9 cellular contexts compared by ENCODE assay signal in the genomic region with DNA sequence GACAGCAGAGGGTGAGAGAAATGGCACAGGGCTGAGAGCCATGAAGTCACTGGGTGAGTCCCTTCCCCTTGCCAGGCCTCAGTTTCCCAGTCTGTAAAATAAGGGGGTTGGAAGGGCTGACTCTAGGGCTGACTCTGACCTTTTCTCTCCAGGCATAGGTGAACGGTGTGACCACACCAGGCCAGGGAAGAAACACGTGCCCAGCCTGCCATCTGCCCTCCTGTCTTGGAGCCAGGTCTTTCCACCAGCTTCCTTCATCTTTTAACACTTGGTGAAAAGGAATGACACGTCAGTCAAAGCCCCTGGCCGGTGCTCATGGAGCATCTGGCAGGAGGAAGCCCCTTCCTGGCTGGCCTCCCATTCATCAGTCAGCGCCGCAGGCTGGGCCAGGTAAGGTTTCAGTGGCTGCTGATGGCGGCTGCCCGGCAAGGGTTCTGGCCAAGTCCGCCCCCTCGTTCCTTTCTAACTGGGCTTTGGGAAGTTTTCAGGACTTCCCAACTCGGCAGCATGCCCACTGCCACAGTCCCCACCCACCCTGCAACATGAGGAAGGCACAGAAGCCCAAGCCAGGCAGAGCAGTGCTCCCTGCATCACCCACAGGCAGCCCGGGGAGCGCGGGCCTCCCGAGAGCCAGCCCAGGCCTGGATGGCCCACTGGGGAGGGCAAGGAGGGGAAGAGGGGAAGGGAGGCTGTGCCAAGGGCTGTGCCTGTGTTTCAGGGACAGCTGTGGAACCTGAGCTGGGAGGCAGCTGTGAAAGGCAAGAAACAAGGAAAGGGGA.
DNase-seq lines count a peak whose midpoint lies in the region; ATAC-seq, FAIRE-seq and TF ChIP-seq lines count a peak whose summit lies in the region.
"Had no signal": no experiment of that assay in that cellular context is flagged by ENCODE, and none has a peak within 500 bp of the region (broad histone marks: within the 10 kb centered on the region; RNA-seq: fewer than 3 reads in every experiment).

No MANE protein-coding gene starts in this region.

- no TSS peak for BruUV-seq in MCF 10A (replicated peaks; lab: Mats Ljungman, UMichigan)

- H3K27ac ChIP-seq in keratinocyte (ENCODE audit: control insufficient read depth, insufficient read depth, low read length) = no peak overlapping the region
- H3K27ac ChIP-seq in stomach smooth muscle (ENCODE audit: low read length) = peak overlapping the region; percentile 90
- H3K27ac ChIP-seq in foreskin keratinocyte = no peak overlapping the region

- H3K27me3 ChIP-seq in keratinocyte (ENCODE audit: control insufficient read depth, extremely low read depth, insufficient read depth, low read length) = peaks cover 25% of the 10 kb centered on the region
- no peaks in the 10 kb centered on the region for H3K27me3 ChIP-seq in stomach smooth muscle (ENCODE audit: control insufficient read depth in 1 of 2, insufficient read depth in 2 of 2, low read length in 2 of 2)
- peaks cover 7% of the 10 kb centered on the region for H3K27me3 ChIP-seq in foreskin keratinocyte

- peak; percentile 93 for DNase-seq in M059J (ENCODE audit: low read depth)
- peak; percentile 90 for DNase-seq in MCF 10A (ENCODE audit: unreplicated experiment)
- no peak for DNase-seq in keratinocyte (ENCODE audit: low read depth, low spot score)
- no peak for DNase-seq in foreskin keratinocyte
- no peak for DNase-seq in cortex of kidney (lab: John Stamatoyannopoulos, UW)
- no peak for DNase-seq in NOMO-1 treated with DMSO at 0.1 percent for 48 hours (lab: John Stamatoyannopoulos, UW; ENCODE audit: unreplicated experiment)

- no peak overlapping the region for H3K4me2 ChIP-seq in keratinocyte (ENCODE audit: control insufficient read depth, extremely low read depth, insufficient read depth, low read depth, low read length)

- CTCF ChIA-PET in MCF 10A (lab: Yijun Ruan, JAX) = interaction anchor here (0.6 to 0.7 kb wide), 2 partner anchors 36 to 96 kb away, joined by 3 read pairs; no protein-coding TSS in a partner anchor

- H3K4me1 Mint-ChIP-seq in MCF 10A (ENCODE audit: insufficient read depth, unreplicated experiment) = peaks cover 24% of the 10 kb centered on the region

- H3K9ac ChIP-seq in keratinocyte (ENCODE audit: control insufficient read depth, extremely low read depth, insufficient read depth, low read length) (no peak overlapping the region), stomach smooth muscle (ENCODE audit: low read length in 2 of 2) (peak overlapping the region; percentile 44 to 74)

- H3K4me3 ChIP-seq in keratinocyte (ENCODE audit: control insufficient read depth in 2 of 3, extremely low read depth in 1 of 3, insufficient read depth in 2 of 3, low read depth in 1 of 3, low read length in 3 of 3) (no peak overlapping the region), stomach smooth muscle (ENCODE audit: low read length in 2 of 2) (no peak overlapping the region)

- no peaks in the 10 kb centered on the region for H3K9me3 Mint-ChIP-seq in MCF 10A (ENCODE audit: unreplicated experiment)

- no peaks in the 10 kb centered on the region for H3K9me1 ChIP-seq in keratinocyte (ENCODE audit: control insufficient read depth, extremely low read depth, insufficient read depth, low read length)

- TF ChIP-seq CTCF in MCF 10A (IDR thresholded peaks at IDR 0.05; ENCODE audit: unreplicated experiment) = no peak
- no peak for TF ChIP-seq CTCF in keratinocyte (optimal IDR thresholded peaks at IDR 0.05 in 1 of 3, IDR thresholded peaks at IDR 0.05 in 1 of 3, conservative IDR thresholded peaks at IDR 0.05 in 1 of 3; ENCODE audit: extremely low read depth in 1 of 3, insufficient read depth in 2 of 3, low read length in 3 of 3)
- no peak for TF ChIP-seq CTCF in foreskin keratinocyte (conservative IDR thresholded peaks at IDR 0.05)

- H3K36me3 Mint-ChIP-seq in MCF 10A (ENCODE audit: insufficient read depth, unreplicated experiment) = peaks cover 7% of the 10 kb centered on the region

- no peaks in the 10 kb centered on the region for H3K79me2 ChIP-seq in keratinocyte (ENCODE audit: control insufficient read depth, insufficient read depth, low read length)

- ATAC-seq in foreskin keratinocyte (no peak), GM18861 (IDR thresholded peaks at IDR 0.05; ENCODE audit: unreplicated experiment) (no peak)

- peak overlapping the region; percentile 64 for H3K27ac Mint-ChIP-seq in MCF 10A (ENCODE audit: low read depth, unreplicated experiment)

- no peak for FAIRE-seq in keratinocyte (lab: Jason Lieb, UNC)
- FAIRE-seq: frontal cortex had no signal

- no peaks in the 10 kb centered on the region for H3K4me1 ChIP-seq in keratinocyte (ENCODE audit: control insufficient read depth, extremely low read depth, insufficient read depth, low read length)
- H3K4me1 ChIP-seq in stomach smooth muscle (ENCODE audit: control insufficient read depth, insufficient read depth, low read length) = peaks cover 55% of the 10 kb centered on the region
- no peaks in the 10 kb centered on the region for H3K4me1 ChIP-seq in foreskin keratinocyte

- POLR2A ChIA-PET in MCF 10A (lab: Yijun Ruan, JAX) = no interaction called here

- H3K4me3 Mint-ChIP-seq in MCF 10A (ENCODE audit: unreplicated experiment) = no peak overlapping the region

- H3K27me3 Mint-ChIP-seq in MCF 10A (ENCODE audit: insufficient read depth, unreplicated experiment) = no peaks in the 10 kb centered on the region

- peak overlapping the region; percentile 61 for H2AFZ ChIP-seq in keratinocyte (ENCODE audit: control insufficient read depth, low read length)

- H4K20me1 ChIP-seq in keratinocyte (ENCODE audit: control insufficient read depth, extremely low read depth, insufficient read depth, low read length) = no peaks in the 10 kb centered on the region

- H3K9me3 ChIP-seq in keratinocyte (ENCODE audit: control insufficient read depth, low read depth, low read length) (no peaks in the 10 kb centered on the region), stomach smooth muscle (ENCODE audit: control insufficient read depth in 2 of 2, low read length in 2 of 2) (no peaks in the 10 kb centered on the region)

- H3K36me3 ChIP-seq in keratinocyte (ENCODE audit: control insufficient read depth in 2 of 2, extremely low read depth in 1 of 2, insufficient read depth in 2 of 2, low read length in 2 of 2) (no peaks in the 10 kb centered on the region), stomach smooth muscle (ENCODE audit: control insufficient read depth in 2 of 2, insufficient read depth in 2 of 2, low read length in 2 of 2) (no peaks in the 10 kb centered on the region)

- intact Hi-C loops in MCF 10A (cut with micrococcal nuclease) = no loop called here

- dilution Hi-C loops in keratinocyte (cut with MboI; ENCODE audit: extremely low pct_ligation_motif_present, low sequenced_read_pairs) = no loop called here

Comparison
In these comparisons a context has a peak if more than half of its experiments do, and no peak if none do; other contexts are left out.
1. DNase-seq: peak in M059J (single experiment) and MCF 10A (single experiment); none in keratinocyte (single experiment), foreskin keratinocyte (0 of 2), cortex of kidney (single experiment) and NOMO-1 treated with DMSO at 0.1 percent for 48 hours (single experiment).